In genomic region chr7:100372256-100372655, GRCh38 we compare ENCODE assay signal across 8 cellular contexts. TPM values are rescaled to one million over a fixed set of nuclear protein-coding genes. Genes with fewer than 3 reads are reported as not detected.
A peak's percentile ranks its signal among the peaks of the same experiment; 100 is the strongest.
DNase-seq lines count a peak whose midpoint lies in the region; ATAC-seq and TF ChIP-seq lines count a peak whose summit lies in the region.

No MANE protein-coding gene starts in this region.

- no peak overlapping the region for H2BK12ac ChIP-seq in neuronal stem cell (ENCODE audit: low read length)

- H3K4me3 Mint-ChIP-seq in GM23338: no peak overlapping the region
- no peak overlapping the region for H3K4me3 Mint-ChIP-seq in type B pancreatic cell

- H2BK120ac ChIP-seq in neuronal stem cell (ENCODE audit: low read depth, low read length): no peak overlapping the region

- TF ChIP-seq CTCF in DND-41 (IDR thresholded peaks at IDR 0.05; ENCODE audit: borderline replicate concordance, extremely low read depth, low read length, poor library complexity, severe bottlenecking) (no peak), epithelial cell of esophagus (IDR thresholded peaks at IDR 0.05; ENCODE audit: insufficient read depth, low read depth, low read length, missing control alignments) (no peak), GM23338 (conservative IDR thresholded peaks at IDR 0.05; ENCODE audit: low read depth in 2 of 2) (no peak), type B pancreatic cell (conservative IDR thresholded peaks at IDR 0.05) (no peak)

- H2AFZ ChIP-seq in DND-41 (ENCODE audit: low read depth, low read length) (peak overlapping the region; percentile 76), neuronal stem cell (ENCODE audit: low read length) (peak overlapping the region; percentile 78), GM23338 (no peak overlapping the region)

- no peaks in the 10 kb centered on the region for H3K79me1 ChIP-seq in neuronal stem cell (ENCODE audit: low read depth, low read length)

- peak overlapping the region; percentile 1 for H2BK5ac ChIP-seq in neuronal stem cell (ENCODE audit: low read length)

- no CpG with 5 or more reads among the region's 8 CpGs for WGBS in neuronal stem cell (ENCODE audit: extremely low coverage in 2 of 2, insufficient read length in 2 of 2, insufficient replicate concordance in 1 of 2), 2 donors

- H3K4me1 ChIP-seq in DND-41 (ENCODE audit: insufficient read depth, low read length) (peaks cover 13% of the 10 kb centered on the region), neuronal stem cell (ENCODE audit: control insufficient read depth in 2 of 2, insufficient read depth in 1 of 2, low read depth in 1 of 2, low read length in 2 of 2) (peaks cover 16 to 17% of the 10 kb centered on the region in 2 donors), GM23338 (ENCODE audit: insufficient read depth) (peaks cover 13% of the 10 kb centered on the region)

- peak overlapping the region; percentile 61 for H3K27ac ChIP-seq in DND-41 (ENCODE audit: low read length)
- H3K27ac ChIP-seq in neuronal stem cell (replicated peaks; ENCODE audit: low read length): no peak overlapping the region
- no peak overlapping the region for H3K27ac ChIP-seq in GM23338 (ENCODE audit: low read depth)

- no peak overlapping the region for H3K9ac ChIP-seq in DND-41 (ENCODE audit: low read depth, low read length)
- H3K9ac ChIP-seq in neuronal stem cell (ENCODE audit: low read depth, low read length, poor library complexity): no peak overlapping the region

- H3K4me2 ChIP-seq in DND-41 (ENCODE audit: insufficient read depth, low read length) (no peak overlapping the region), neuronal stem cell (ENCODE audit: insufficient read depth, low read length, poor library complexity, severe bottlenecking) (no peak overlapping the region), GM23338 (no peak overlapping the region)

- ATAC-seq in DND-41 (ENCODE audit: insufficient read depth, low read depth): peak; percentile 69
- ATAC-seq in GM23338: no peak

- no peaks in the 10 kb centered on the region for H3K9me3 ChIP-seq in DND-41 (ENCODE audit: insufficient read depth, low read length, severe bottlenecking)
- no peaks in the 10 kb centered on the region for H3K9me3 ChIP-seq in neuronal stem cell (replicated peaks in 1 of 2; ENCODE audit: control insufficient read depth in 2 of 2, insufficient read depth in 1 of 2, low read depth in 1 of 2, low read length in 2 of 2)

- no peak overlapping the region for H2BK15ac ChIP-seq in neuronal stem cell (ENCODE audit: low read length)

- H3K23ac ChIP-seq in neuronal stem cell (ENCODE audit: low read depth, low read length, poor library complexity): no peak overlapping the region

- H3K4me1 Mint-ChIP-seq in GM23338: peaks cover 42% of the 10 kb centered on the region
- H3K4me1 Mint-ChIP-seq in type B pancreatic cell (ENCODE audit: unreplicated experiment): peaks cover 11% of the 10 kb centered on the region

- H3K9me3 Mint-ChIP-seq in GM23338: no peaks in the 10 kb centered on the region
- H3K9me3 Mint-ChIP-seq in type B pancreatic cell: no peaks in the 10 kb centered on the region

- no peak overlapping the region for H4K8ac ChIP-seq in neuronal stem cell (ENCODE audit: low read depth, low read length)

- H3K27me3 ChIP-seq in DND-41 (ENCODE audit: insufficient read depth, low read length, poor library complexity) (no peaks in the 10 kb centered on the region), neuronal stem cell (ENCODE audit: control insufficient read depth in 3 of 3, insufficient read depth in 3 of 3, low read depth in 1 of 3, low read length in 3 of 3) (no peaks in the 10 kb centered on the region), GM23338 (ENCODE audit: insufficient read depth) (no peaks in the 10 kb centered on the region)

- peaks cover 14% of the 10 kb centered on the region for H3K36me3 ChIP-seq in DND-41 (ENCODE audit: insufficient read depth, low read length)
- peaks cover 8 to 14% of the 10 kb centered on the region in 2 donors for H3K36me3 ChIP-seq in neuronal stem cell (replicated peaks in 1 of 2; ENCODE audit: control insufficient read depth in 2 of 2, insufficient read depth in 2 of 2, low read length in 2 of 2)
- no peaks in the 10 kb centered on the region for H3K36me3 ChIP-seq in GM23338 (ENCODE audit: insufficient read depth)

- no peak overlapping the region for H3K14ac ChIP-seq in neuronal stem cell (ENCODE audit: low read length)

- DNase-seq in DND-41 (peak; percentile 54), OCI-M1 (lab: John Stamatoyannopoulos, UW) (peak; percentile 46), epithelial cell of esophagus (ENCODE audit: low read depth) (peak; percentile 66), neuronal stem cell (ENCODE audit: low spot score) (no peak), SW 1271 (lab: John Stamatoyannopoulos, UW) (no peak), dedifferentiated amniotic fluid mesenchymal stem cell (ENCODE audit: extremely low spot score) (no peak), GM23338 (ENCODE audit: low spot score) (no peak), type B pancreatic cell (ENCODE audit: extremely low spot score, unreplicated experiment) (no peak)

- H3K79me2 ChIP-seq in DND-41 (ENCODE audit: insufficient read depth, low read length): no peaks in the 10 kb centered on the region
- no peaks in the 10 kb centered on the region for H3K79me2 ChIP-seq in GM23338 (replicated peaks; ENCODE audit: insufficient read depth)

- H3K18ac ChIP-seq in neuronal stem cell (ENCODE audit: low read length): no peak overlapping the region

- H4K20me1 ChIP-seq in DND-41 (ENCODE audit: insufficient read depth, low read length) (peaks cover 3% of the 10 kb centered on the region; the same call in 1 of the 2 replicates), GM23338 (replicated peaks; ENCODE audit: insufficient read depth) (no peaks in the 10 kb centered on the region; the same call in none of the 2 replicates)

- peaks cover 7% of the 10 kb centered on the region for H3K27me3 Mint-ChIP-seq in GM23338 (ENCODE audit: insufficient read depth, low read depth, poor library complexity)
- H3K27me3 Mint-ChIP-seq in type B pancreatic cell: no peaks in the 10 kb centered on the region

- H4K91ac ChIP-seq in neuronal stem cell (ENCODE audit: low read depth, low read length, poor library complexity): no peak overlapping the region

- H3K4me3 ChIP-seq in DND-41 (ENCODE audit: low read depth in 1 of 2, low read length in 2 of 2) (no peak overlapping the region), epithelial cell of esophagus (ENCODE audit: low read length) (no peak overlapping the region), neuronal stem cell (ENCODE audit: low read length in 2 of 2) (no peak overlapping the region), GM23338 (no peak overlapping the region)

- H3K9me2 ChIP-seq in GM23338 (ENCODE audit: insufficient read depth): no peaks in the 10 kb centered on the region

- no peak overlapping the region for H3K4ac ChIP-seq in neuronal stem cell (ENCODE audit: low read length)

- 0 out of 2 replicates have a peak, but pooled peaks cover 4% of the 10 kb centered on the region for H3F3A ChIP-seq in GM23338 (replicated peaks; ENCODE audit: low read depth)

- no peak overlapping the region for H2AK5ac ChIP-seq in neuronal stem cell (ENCODE audit: low read depth, low read length)

- H3K36me3 Mint-ChIP-seq in GM23338 (ENCODE audit: low read depth) (peaks cover 5% of the 10 kb centered on the region; the same call in 2 of the 3 replicates), type B pancreatic cell (no peaks in the 10 kb centered on the region)

- H3K27ac Mint-ChIP-seq in GM23338 (no peak overlapping the region; the same call in 1 of the 2 replicates), type B pancreatic cell (no peak overlapping the region)

RNA-seq across cellular contexts. Expression of gene PILRA, which starts 1.0 kb away (rescaled TPM):
- polyA plus RNA-seq in neuronal stem cell (2013, experiment 1 of 2): 4.9 TPM
- 5.1 TPM for polyA plus RNA-seq in neuronal stem cell (2013, experiment 2 of 2)
- 0.38 and 2.6 TPM in 2 replicates for total RNA-seq in GM23338 (2014; rRNA removed; shearing (Covaris generic))
- polyA plus RNA-seq in GM23338 (2016; fragmentation: Nextera tagmentation; extraction: Ambion mirVana): 5.3 and 5.9 TPM in 2 replicates
- total RNA-seq in type B pancreatic cell (ENCODE audit: low replicate concordance): 2.1 and 2.8 TPM in 2 replicates

RNA-seq across cellular contexts. Expression of gene PILRB, which starts 14.3 kb away (rescaled TPM):
- 19.3 TPM for polyA plus RNA-seq in neuronal stem cell (2013, experiment 1 of 2)
- polyA plus RNA-seq in neuronal stem cell (2013, experiment 2 of 2): 18.7 TPM
- 21.6 and 43.0 TPM in 2 replicates for total RNA-seq in GM23338 (2014; rRNA removed; shearing (Covaris generic))
- 25.3 and 25.5 TPM in 2 replicates for polyA plus RNA-seq in GM23338 (2016; fragmentation: Nextera tagmentation; extraction: Ambion mirVana)
- total RNA-seq in type B pancreatic cell (ENCODE audit: low replicate concordance): 45.2 and 51.5 TPM in 2 replicates

RNA-seq across cellular contexts. Expression of gene ZCWPW1, which starts 56.2 kb away (rescaled TPM):
- polyA plus RNA-seq in neuronal stem cell (2013, experiment 1 of 2): 2.3 TPM
- 2.5 TPM for polyA plus RNA-seq in neuronal stem cell (2013, experiment 2 of 2)
- total RNA-seq in GM23338 (2014; rRNA removed; shearing (Covaris generic)): 0.59 and 1.0 TPM in 2 replicates
- polyA plus RNA-seq in GM23338 (2016; fragmentation: Nextera tagmentation; extraction: Ambion mirVana): 2.7 and 4.3 TPM in 2 replicates
- 2.2 and 2.7 TPM in 2 replicates for total RNA-seq in type B pancreatic cell (ENCODE audit: low replicate concordance)

RNA-seq across cellular contexts. Expression of gene MEPCE, which starts 57.4 kb away (rescaled TPM):
- polyA plus RNA-seq in neuronal stem cell (2013, experiment 1 of 2): 17.9 TPM
- 17.2 TPM for polyA plus RNA-seq in neuronal stem cell (2013, experiment 2 of 2)
- total RNA-seq in GM23338 (2014; rRNA removed; shearing (Covaris generic)): 21.7 and 32.6 TPM in 2 replicates
- 10.0 and 11.4 TPM in 2 replicates for polyA plus RNA-seq in GM23338 (2016; fragmentation: Nextera tagmentation; extraction: Ambion mirVana)
- total RNA-seq in type B pancreatic cell (ENCODE audit: low replicate concordance): 27.5 and 36.6 TPM in 2 replicates

Comparison
In these comparisons a context has a peak if more than half of its experiments do, and no peak if none do; other contexts are left out.
1. DNase-seq: peak in DND-41 (single experiment), OCI-M1 (single experiment) and epithelial cell of esophagus (single experiment); none in neuronal stem cell (single experiment), SW 1271 (0 of 2), dedifferentiated amniotic fluid mesenchymal stem cell (single experiment), GM23338 (single experiment) and type B pancreatic cell (single experiment).